Comparison of ENCODE assay signal across 1 cellular context in the genomic region with DNA sequence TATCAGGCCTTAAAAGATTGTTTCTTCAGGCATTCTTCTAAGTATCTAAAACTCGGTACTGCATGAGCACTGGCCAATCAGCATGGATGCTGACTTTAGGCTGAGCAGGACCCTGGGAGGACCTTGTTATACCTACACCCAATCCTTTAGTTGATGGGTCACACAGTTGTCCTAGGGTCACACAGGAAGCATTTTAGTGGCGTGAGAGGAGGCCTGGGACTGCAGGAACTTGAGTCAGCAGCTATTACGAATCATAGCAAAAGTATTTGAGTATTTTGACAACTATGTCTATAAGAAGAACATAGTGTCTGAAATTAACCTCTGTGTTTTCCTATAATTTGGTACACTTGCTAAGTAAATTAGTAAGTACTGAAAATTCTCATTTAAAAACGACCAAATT.
TF ChIP-seq lines count a peak whose summit lies in the region.

No MANE protein-coding gene starts in this region.

TF ChIP-seq in WTC11, 78 proteins besides CTCF, POLR2A, EP300 and RAD21 (continued from another document):
- TF ChIP-seq, protein P1, sequence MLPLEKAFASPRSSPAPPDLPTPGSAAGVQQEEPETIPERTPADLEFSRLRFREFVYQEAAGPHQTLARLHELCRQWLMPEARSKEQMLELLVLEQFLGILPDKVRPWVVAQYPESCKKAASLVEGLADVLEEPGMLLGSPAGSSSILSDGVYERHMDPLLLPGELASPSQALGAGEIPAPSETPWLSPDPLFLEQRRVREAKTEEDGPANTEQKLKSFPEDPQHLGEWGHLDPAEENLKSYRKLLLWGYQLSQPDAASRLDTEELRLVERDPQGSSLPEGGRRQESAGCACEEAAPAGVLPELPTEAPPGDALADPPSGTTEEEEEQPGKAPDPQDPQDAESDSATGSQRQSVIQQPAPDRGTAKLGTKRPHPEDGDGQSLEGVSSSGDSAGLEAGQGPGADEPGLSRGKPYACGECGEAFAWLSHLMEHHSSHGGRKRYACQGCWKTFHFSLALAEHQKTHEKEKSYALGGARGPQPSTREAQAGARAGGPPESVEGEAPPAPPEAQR (CRISPR knock-in tag; IDR thresholded peaks at IDR 0.05), result no peak
- TF ChIP-seq EMX1 (CRISPR knock-in tag; IDR thresholded peaks at IDR 0.05), result no peak
